ENCODE assay signal across 9 cellular contexts in the genomic region with DNA sequence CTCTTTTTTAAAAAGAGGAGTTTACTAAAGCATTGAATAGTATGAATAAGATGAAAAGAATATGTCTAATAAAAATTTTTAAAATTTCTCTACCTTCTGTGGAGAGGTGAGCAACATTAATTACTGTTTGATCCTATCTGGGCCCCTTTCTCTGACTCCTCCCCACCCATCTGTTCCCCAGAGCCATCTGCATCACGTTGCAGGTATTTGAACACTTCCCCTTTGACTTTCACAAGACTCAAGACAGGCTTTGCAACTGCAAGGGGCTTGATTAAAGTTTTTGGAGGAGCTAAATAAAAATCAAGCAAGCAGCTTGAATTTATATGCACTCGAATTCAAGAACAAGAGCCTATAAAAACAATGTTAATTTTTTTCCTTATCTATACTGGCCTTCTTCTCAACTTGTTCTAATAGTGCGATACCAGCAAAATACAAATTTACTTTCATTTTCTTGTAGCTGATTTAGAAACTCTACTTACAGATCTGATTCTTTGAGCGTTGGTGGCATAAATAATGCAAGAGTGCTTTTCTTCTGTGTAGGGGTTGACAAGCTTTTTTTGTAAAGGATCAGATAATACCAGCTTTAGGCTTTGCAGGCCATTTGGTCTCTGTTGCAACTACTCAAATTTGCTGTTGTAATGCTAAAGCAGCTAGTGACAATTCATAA. TPM values are rescaled to one million over a fixed set of nuclear protein-coding genes. Genes with fewer than 3 reads are reported as not detected.
DNase-seq lines count a peak whose midpoint lies in the region; ATAC-seq and TF ChIP-seq lines count a peak whose summit lies in the region.
"Had no signal": no experiment of that assay in that cellular context is flagged by ENCODE, and none has a peak within 500 bp of the region (broad histone marks: within the 10 kb centered on the region; RNA-seq: fewer than 3 reads in every experiment).

No MANE protein-coding gene starts in this region.

- H3K36me3 ChIP-seq in BLaER1, result no peaks in the 10 kb centered on the region
- no peaks in the 10 kb centered on the region for H3K36me3 ChIP-seq in neural progenitor cell

- ATAC-seq in GM19324 (IDR thresholded peaks at IDR 0.05; ENCODE audit: low FRiP score, unreplicated experiment), result peak; percentile 90
- peak; percentile 97 for ATAC-seq in HG03139 (IDR thresholded peaks at IDR 0.05; ENCODE audit: unreplicated experiment)
- ATAC-seq in activated T-helper 17 cell treated with anti-CD3 and anti-CD28 coated beads, Interleukin-2, amount 50 U/mL, for 72 hours (replicated peaks), result no peak

- H3K4me1 ChIP-seq in BLaER1 (peaks cover 6% of the 10 kb centered on the region; the same call in 1 of the 2 replicates), neural progenitor cell (peaks cover 3% of the 10 kb centered on the region)

- no peaks in the 10 kb centered on the region for H3K36me3 Mint-ChIP-seq in activated T-helper 17 cell treated with anti-CD3 and anti-CD28 coated beads, Interleukin-2, amount 50 U/mL, for 72 hours (ENCODE audit: low read depth)
- H3K36me3 Mint-ChIP-seq in neural progenitor cell, result no peaks in the 10 kb centered on the region

- H4K20me1 ChIP-seq in BLaER1, result no peaks in the 10 kb centered on the region
- no peaks in the 10 kb centered on the region for H4K20me1 ChIP-seq in neural progenitor cell (ENCODE audit: low read depth)

- peak overlapping the region; percentile 59 for H3K4me2 ChIP-seq in BLaER1
- H3K4me2 ChIP-seq in neural progenitor cell, result no peak overlapping the region

- no peak overlapping the region for H2AFZ ChIP-seq in neural progenitor cell (replicated peaks)

- peaks cover 7% of the 10 kb centered on the region for H3K4me1 Mint-ChIP-seq in activated T-helper 17 cell treated with anti-CD3 and anti-CD28 coated beads, Interleukin-2, amount 50 U/mL, for 72 hours
- no peaks in the 10 kb centered on the region for H3K4me1 Mint-ChIP-seq in neural progenitor cell

- no peaks in the 10 kb centered on the region for H3F3A ChIP-seq in neural progenitor cell (ENCODE audit: low read depth)

- no peak for DNase-seq in NCI-H2196 (lab: John Stamatoyannopoulos, UW; ENCODE audit: unreplicated experiment)
- no peak for DNase-seq in neural progenitor cell (ENCODE audit: low spot score)
- no peak for DNase-seq in stimulated activated CD4-positive, alpha-beta T cell treated with anti-CD3 and anti-CD28 coated beads, Interleukin-4, amount 100 ng/mL, for 24 hours
- DNase-seq in LoVo (ENCODE audit: low spot score), result no peak
- DNase-seq: stimulated activated CD8-positive, alpha-beta memory T cell treated with anti-CD3 and anti-CD28 coated beads, Interleukin-4, amount 100 ng/mL, for 48 hours had no signal

- H3K4me3 Mint-ChIP-seq in activated T-helper 17 cell treated with anti-CD3 and anti-CD28 coated beads, Interleukin-2, amount 50 U/mL, for 72 hours, result peak overlapping the region; percentile 31
- no peak overlapping the region for H3K4me3 Mint-ChIP-seq in neural progenitor cell

- H3K4me3 ChIP-seq in BLaER1, result no peak overlapping the region
- no peak overlapping the region for H3K4me3 ChIP-seq in neural progenitor cell

- H3K9me3 ChIP-seq in BLaER1 (peaks cover 13% of the 10 kb centered on the region), neural progenitor cell (ENCODE audit: low read depth) (no peaks in the 10 kb centered on the region)

- no peak for TF ChIP-seq CTCF in neural progenitor cell (IDR thresholded peaks at IDR 0.05)

- no peaks in the 10 kb centered on the region for H3K79me2 ChIP-seq in neural progenitor cell (ENCODE audit: low read depth)

- H3K27me3 ChIP-seq in BLaER1 (no peaks in the 10 kb centered on the region), neural progenitor cell (no peaks in the 10 kb centered on the region)

- H3K27ac Mint-ChIP-seq in activated T-helper 17 cell treated with anti-CD3 and anti-CD28 coated beads, Interleukin-2, amount 50 U/mL, for 72 hours, result no peak overlapping the region
- H3K27ac Mint-ChIP-seq in neural progenitor cell, result no peak overlapping the region

- peaks cover 9% of the 10 kb centered on the region for H3K27me3 Mint-ChIP-seq in activated T-helper 17 cell treated with anti-CD3 and anti-CD28 coated beads, Interleukin-2, amount 50 U/mL, for 72 hours
- no peaks in the 10 kb centered on the region for H3K27me3 Mint-ChIP-seq in neural progenitor cell (ENCODE audit: insufficient read depth, low read depth)

- no peak overlapping the region for H3K27ac ChIP-seq in BLaER1
- H3K27ac ChIP-seq in neural progenitor cell, result no peak overlapping the region

- H3K9ac ChIP-seq in BLaER1 (no peak overlapping the region), neural progenitor cell (no peak overlapping the region)

- no peaks in the 10 kb centered on the region for H3K9me3 Mint-ChIP-seq in activated T-helper 17 cell treated with anti-CD3 and anti-CD28 coated beads, Interleukin-2, amount 50 U/mL, for 72 hours
- peaks cover 6% of the 10 kb centered on the region for H3K9me3 Mint-ChIP-seq in neural progenitor cell

RNA-seq across cellular contexts. Expression of gene TXNDC8, which starts 21.3 kb away (rescaled TPM):
- not detected for total RNA-seq in activated T-helper 17 cell treated with anti-CD3 and anti-CD28 coated beads, Interleukin-2, amount 50 U/mL, for 72 hours
- total RNA-seq in neural progenitor cell (ENCODE audit: low replicate concordance), result not detected in 2 replicates
